4 cellular contexts compared by ENCODE assay signal in genomic region chr9:100074989-100075388, GRCh38.
"Had no signal": no experiment of that assay in that cellular context is flagged by ENCODE, and none has a peak within 500 bp of the region (broad histone marks: within the 10 kb centered on the region; RNA-seq: fewer than 3 reads in every experiment).

No MANE protein-coding gene starts in this region.

- H3K4me2 ChIP-seq: GM23338 had no signal

- H3K4me3 Mint-ChIP-seq: GM23338, H9 had no signal

- H2AFZ ChIP-seq: GM23338 had no signal

- H3K4me3 ChIP-seq: GM23338 had no signal

- DNase-seq: H9, HCEC 1CT, IMR-90 had no signal

- H3K9me3 Mint-ChIP-seq: GM23338, H9 had no signal

- ATAC-seq: GM23338 had no signal
